Comparison of ENCODE assay signal across 8 cellular contexts in the genomic region with DNA sequence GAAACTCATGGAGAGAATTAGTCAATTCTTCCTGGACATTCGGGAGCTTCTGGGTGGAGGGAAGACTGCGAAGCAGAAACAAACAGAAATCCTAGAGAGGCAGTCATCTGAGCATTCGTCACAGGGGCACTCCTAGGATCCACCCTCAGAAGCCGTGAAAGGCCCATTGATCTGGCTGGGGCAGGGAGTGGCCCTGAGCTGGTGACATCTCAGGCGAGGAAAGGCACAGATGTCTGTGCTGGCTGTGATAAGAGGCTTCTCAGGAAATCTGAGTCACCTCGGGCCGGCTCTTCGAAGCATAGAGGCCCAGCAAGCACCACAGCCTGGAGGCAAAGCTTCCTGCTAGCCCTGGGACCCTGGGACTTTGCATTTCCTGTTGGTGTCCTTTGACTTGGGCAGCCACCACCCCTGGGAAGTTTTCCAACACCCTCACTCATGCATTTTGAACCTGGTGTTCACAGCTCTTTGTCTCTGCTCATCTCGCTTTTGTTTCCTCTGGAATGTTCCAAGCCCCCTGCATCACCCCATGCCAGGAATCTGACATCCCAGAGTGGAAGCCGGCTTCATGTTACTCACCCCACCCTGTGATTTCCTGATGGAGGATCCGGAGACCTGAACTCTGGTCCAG. TPM values are rescaled to one million over a fixed set of nuclear protein-coding genes. Genes with fewer than 3 reads are reported as not detected.
DNase-seq lines count a peak whose midpoint lies in the region; ATAC-seq lines count a peak whose summit lies in the region.

No MANE protein-coding gene starts in this region.

- no peak overlapping the region for H3K27ac ChIP-seq in SJCRH30
- no peak overlapping the region for H3K27ac ChIP-seq in naive thymus-derived CD4-positive, alpha-beta T cell (ENCODE audit: low read depth, low read length)

- intact Hi-C loops in naive thymus-derived CD4-positive, alpha-beta T cell (cut with micrococcal nuclease), result no loop called here

- peaks cover 0 to 13% (median 0%) of the 10 kb centered on the region in 7 donors for H3K4me1 Mint-ChIP-seq in naive thymus-derived CD4-positive, alpha-beta T cell

- no peak overlapping the region for H3K4me3 ChIP-seq in SJCRH30
- H3K4me3 ChIP-seq in naive thymus-derived CD4-positive, alpha-beta T cell (ENCODE audit: low read length), result no peak overlapping the region

- H3K4me3 Mint-ChIP-seq in naive thymus-derived CD4-positive, alpha-beta T cell, result no peak overlapping the region

- no peaks in the 10 kb centered on the region for H3K27me3 ChIP-seq in SJCRH30
- no peaks in the 10 kb centered on the region for H3K27me3 ChIP-seq in naive thymus-derived CD4-positive, alpha-beta T cell (ENCODE audit: control insufficient read depth in 2 of 2, insufficient read depth in 2 of 2, low read length in 2 of 2)

- no peaks in the 10 kb centered on the region for H3K9me3 Mint-ChIP-seq in naive thymus-derived CD4-positive, alpha-beta T cell

- H3K27ac Mint-ChIP-seq in naive thymus-derived CD4-positive, alpha-beta T cell, result no peak overlapping the region

- H3K4me1 ChIP-seq in SJCRH30, result 0 out of 2 replicates have a peak, but pooled peaks cover 5% of the 10 kb centered on the region
- no peaks in the 10 kb centered on the region for H3K4me1 ChIP-seq in naive thymus-derived CD4-positive, alpha-beta T cell (ENCODE audit: control insufficient read depth in 2 of 2, insufficient read depth in 2 of 2, low read length in 2 of 2)

- H3K27me3 Mint-ChIP-seq in naive thymus-derived CD4-positive, alpha-beta T cell, result no peaks in the 10 kb centered on the region

- H3K9me3 ChIP-seq in SJCRH30 (replicated peaks), result no peaks in the 10 kb centered on the region
- no peaks in the 10 kb centered on the region for H3K9me3 ChIP-seq in naive thymus-derived CD4-positive, alpha-beta T cell (ENCODE audit: control insufficient read depth in 2 of 3, low read length in 3 of 3)

- no peaks in the 10 kb centered on the region for H3K36me3 ChIP-seq in SJCRH30
- H3K36me3 ChIP-seq in naive thymus-derived CD4-positive, alpha-beta T cell (ENCODE audit: control insufficient read depth in 2 of 3, insufficient read depth in 3 of 3, low read length in 3 of 3), result no peaks in the 10 kb centered on the region

- ATAC-seq in naive thymus-derived CD4-positive, alpha-beta T cell, result peak; percentile 27
- no peak for ATAC-seq in GM19452 (IDR thresholded peaks at IDR 0.05; ENCODE audit: unreplicated experiment)
- no peak for ATAC-seq in HG02981 (IDR thresholded peaks at IDR 0.05; ENCODE audit: unreplicated experiment)

- CTCF ChIA-PET in naive thymus-derived CD4-positive, alpha-beta T cell (lab: Charles Lee), result no interaction called here

- POLR2A ChIA-PET in naive thymus-derived CD4-positive, alpha-beta T cell (lab: Charles Lee), result no interaction called here

- DNase-seq in EL (peak; percentile 90), SJCRH30 (peak; percentile 46 to 70), fibroblast of gingiva (ENCODE audit: low read depth) (peak; percentile 59), NCI-H1417 (lab: John Stamatoyannopoulos, UW) (no peak)
- DNase-seq in naive thymus-derived CD4-positive, alpha-beta T cell, result peak in 1 of 9 donors; percentile 24
- DNase-seq in effector CD4-positive, alpha-beta T cell, result no peak

- peaks cover 0 to 29% (median 10%) of the 10 kb centered on the region in 5 donors for H3K36me3 Mint-ChIP-seq in naive thymus-derived CD4-positive, alpha-beta T cell

RNA-seq across cellular contexts. Expression of gene CDRT4, which starts 23.3 kb away (rescaled TPM):
- 0.04 TPM in 1 of 2 replicates, not detected in the other for total RNA-seq in SJCRH30 (2014; rRNA removed; shearing (Covaris generic))
- 10 to 100 TPM in 2 of 5 experiments, 1 to 10 TPM in 3; 1.7 to 11.6 (median 9.7) TPM for total RNA-seq in naive thymus-derived CD4-positive, alpha-beta T cell
- under 1 TPM; 0.45 to 0.91 TPM for polyA plus RNA-seq in naive thymus-derived CD4-positive, alpha-beta T cell

Comparison
In these comparisons a context has a peak if more than half of its experiments do, and no peak if none do; other contexts are left out.
1. DNase-seq: peak in EL (single experiment), SJCRH30 (2 of 2) and fibroblast of gingiva (single experiment); none in NCI-H1417 (0 of 3) and effector CD4-positive, alpha-beta T cell (single experiment).